In the genomic region with DNA sequence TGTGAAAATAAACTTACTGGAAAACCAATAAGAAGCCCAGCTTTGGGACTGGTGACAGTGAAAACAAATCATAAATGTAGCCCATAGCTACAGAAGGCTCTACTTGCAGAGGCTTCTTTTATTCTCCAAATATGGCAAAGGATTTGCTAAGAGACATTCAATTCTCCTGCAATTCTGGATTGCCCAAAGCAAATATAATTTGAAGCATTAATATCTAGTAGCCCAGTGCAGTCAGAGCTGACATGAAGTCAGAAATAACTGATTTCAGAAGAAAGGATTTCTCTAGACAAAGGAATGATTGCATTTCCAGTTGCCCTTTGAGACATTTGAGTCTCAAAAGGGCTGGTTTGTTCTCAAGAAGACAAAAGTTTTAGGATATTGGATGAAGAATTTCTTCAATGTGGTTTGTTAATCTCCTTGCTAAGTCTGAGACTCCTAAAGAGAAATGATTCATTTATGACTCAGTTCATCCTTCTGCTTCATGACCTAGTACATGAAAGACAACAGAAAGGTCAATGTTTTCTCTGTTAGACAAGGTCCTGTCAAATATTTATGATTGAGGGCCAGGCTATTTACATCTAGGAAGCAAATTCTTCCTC, we compare ENCODE assay signal across 8 cellular contexts. TPM values are rescaled to one million over a fixed set of nuclear protein-coding genes. Genes with fewer than 3 reads are reported as not detected.
DNase-seq lines count a peak whose midpoint lies in the region; TF ChIP-seq lines count a peak whose summit lies in the region.
"Had no signal": no experiment of that assay in that cellular context is flagged by ENCODE, and none has a peak within 500 bp of the region (broad histone marks: within the 10 kb centered on the region; RNA-seq: fewer than 3 reads in every experiment).

No MANE protein-coding gene starts in this region.

- H3K18ac ChIP-seq in trophoblast cell (ENCODE audit: low read length) = no peak overlapping the region

- H3K9me3 ChIP-seq in adrenal gland (replicated peaks in 1 of 3) = no peaks in the 10 kb centered on the region
- no peaks in the 10 kb centered on the region for H3K9me3 ChIP-seq in skeletal muscle tissue (ENCODE audit: control insufficient read depth in 3 of 3, low read length in 3 of 3)
- H3K9me3 ChIP-seq in trophoblast cell (ENCODE audit: insufficient read depth, low read depth, low read length) = no peaks in the 10 kb centered on the region

- H4K91ac ChIP-seq in trophoblast cell (ENCODE audit: low read depth, low read length) = no peak overlapping the region

- intact Hi-C loops in adrenal gland (cut with DNase I) = no loop called here

- TF ChIP-seq POLR2A in adrenal gland (IDR thresholded peaks at IDR 0.05) = no peak

- H2AFZ ChIP-seq in trophoblast cell (ENCODE audit: insufficient read depth, low read length, poor library complexity) = no peak overlapping the region

- no peaks in the 10 kb centered on the region for H3K27me3 ChIP-seq in adrenal gland
- H3K27me3 ChIP-seq in skeletal muscle tissue (ENCODE audit: control insufficient read depth in 3 of 3, insufficient read depth in 3 of 3, low read length in 3 of 3) = no peaks in the 10 kb centered on the region
- H3K27me3 ChIP-seq in trophoblast cell (ENCODE audit: insufficient read depth, low read length) = no peaks in the 10 kb centered on the region

- H3K4me3 ChIP-seq in adrenal gland = no peak overlapping the region
- H3K4me3 ChIP-seq in fibroblast of villous mesenchyme (ENCODE audit: low read depth, low read length) = no peak overlapping the region
- H3K4me3 ChIP-seq in skeletal muscle tissue (ENCODE audit: low read length in 3 of 3) = no peak overlapping the region
- no peak overlapping the region for H3K4me3 ChIP-seq in trophoblast cell (ENCODE audit: low read depth, low read length)

- H2BK12ac ChIP-seq in trophoblast cell (ENCODE audit: low read length) = no peak overlapping the region

- H2BK120ac ChIP-seq in trophoblast cell (ENCODE audit: insufficient read depth, low read length, poor library complexity) = no peak overlapping the region

- peak overlapping the region in 1 of 3 donors; percentile 24 for H3K9ac ChIP-seq in skeletal muscle tissue (ENCODE audit: low read depth in 1 of 3, low read length in 3 of 3)
- H3K9ac ChIP-seq in trophoblast cell (ENCODE audit: low read length) = no peak overlapping the region

- H2AK5ac ChIP-seq in trophoblast cell (ENCODE audit: low read length) = no peak overlapping the region

- H3K23ac ChIP-seq in trophoblast cell (ENCODE audit: low read length) = no peak overlapping the region

- H4K12ac ChIP-seq in trophoblast cell (ENCODE audit: low read depth, low read length) = no peak overlapping the region

- H3K27ac ChIP-seq in adrenal gland = peak overlapping the region in 4 of 5 donors; percentile 43 to 48 (median 44)
- H3K27ac ChIP-seq in skeletal muscle tissue (ENCODE audit: low read depth, low read length) = peak overlapping the region; percentile 4
- no peak overlapping the region for H3K27ac ChIP-seq in trophoblast cell (ENCODE audit: low read depth, low read length)

- no peak overlapping the region for H3K4me2 ChIP-seq in trophoblast cell (ENCODE audit: low read length)

- DNase-seq in HT1080 (ENCODE audit: low read depth) (peak; percentile 83), adrenal gland (no peak), fibroblast of villous mesenchyme (ENCODE audit: low read depth) (peak; percentile 85), COLO668 (lab: John Stamatoyannopoulos, UW; ENCODE audit: unreplicated experiment) (no peak), trophoblast cell (no peak)
- DNase-seq in stimulated activated CD4-positive, alpha-beta T cell treated with anti-CD3 and anti-CD28 coated beads, Interleukin-4, amount 100 ng/mL, for 1 hour = no peak
- DNase-seq: NCI-H345 had no signal

- TF ChIP-seq CTCF in adrenal gland (IDR thresholded peaks at IDR 0.05) (no peak), fibroblast of villous mesenchyme (IDR thresholded peaks at IDR 0.05; ENCODE audit: insufficient read depth, low read depth, low read length) (no peak)

- no peak overlapping the region for H2BK5ac ChIP-seq in trophoblast cell (ENCODE audit: low read depth, low read length, poor library complexity)

- H3K4me1 ChIP-seq in adrenal gland (replicated peaks in 1 of 2) (peaks cover 33 to 47% of the 10 kb centered on the region in 2 donors), skeletal muscle tissue (ENCODE audit: control insufficient read depth in 3 of 3, insufficient read depth in 3 of 3, low read length in 3 of 3) (peaks cover 31 to 66% (median 44%) of the 10 kb centered on the region in 3 donors), trophoblast cell (ENCODE audit: control insufficient read depth in 1 of 2, insufficient read depth in 2 of 2, low read length in 2 of 2) (no peaks in the 10 kb centered on the region)

- H3K36me3 ChIP-seq in adrenal gland (replicated peaks in 1 of 2) (no peaks in the 10 kb centered on the region), skeletal muscle tissue (ENCODE audit: control insufficient read depth in 3 of 3, insufficient read depth in 3 of 3, low read length in 3 of 3) (no peaks in the 10 kb centered on the region), trophoblast cell (ENCODE audit: control insufficient read depth in 1 of 2, insufficient read depth in 2 of 2, low read length in 2 of 2) (no peaks in the 10 kb centered on the region)

- H3K14ac ChIP-seq in trophoblast cell (ENCODE audit: low read length) = no peak overlapping the region

- H3K79me1 ChIP-seq in trophoblast cell (ENCODE audit: low read length) = no peaks in the 10 kb centered on the region

- no peak overlapping the region for H4K8ac ChIP-seq in trophoblast cell (ENCODE audit: low read depth, low read length)

- H3K79me2 ChIP-seq in trophoblast cell (ENCODE audit: control insufficient read depth, insufficient read depth, low read length, poor library complexity) = no peaks in the 10 kb centered on the region

- no peak overlapping the region for H3K4ac ChIP-seq in trophoblast cell (ENCODE audit: low read depth, low read length)

RNA-seq across cellular contexts. Expression of gene PPP1R3C, which starts 27.8 kb away (rescaled TPM):
- total RNA-seq in HT1080 (2014; rRNA removed; shearing (Covaris generic)) = 2.7 and 3.1 TPM in 2 replicates
- 1.3 and 1.8 TPM in 2 replicates for polyA plus RNA-seq in HT1080 (2015; cell fraction: cytosol; rRNA removed)
- 1.2 and 1.9 TPM in 2 replicates for polyA plus RNA-seq in HT1080 (2015; cell fraction: nucleus; rRNA removed)
- total RNA-seq in adrenal gland (10 to 100 TPM; 10.9 to 52.9 (median 22.5) TPM), fibroblast of villous mesenchyme (57.0 and 109 TPM in 2 replicates), skeletal muscle tissue (218 TPM)
- polyA plus RNA-seq in adrenal gland = 10 to 100 TPM in 2 of 3 donors, 1 to 10 TPM in 1; 7.8 to 13.7 (median 11.7) TPM
- 0.08 and 0.14 TPM in 2 replicates for polyA plus RNA-seq in trophoblast cell (2013)

Comparison
In these comparisons a context has a peak if more than half of its experiments do, and no peak if none do; other contexts are left out.
1. DNase-seq: peak in HT1080 (single experiment) and fibroblast of villous mesenchyme (single experiment); none in adrenal gland (0 of 7), COLO668 (single experiment), stimulated activated CD4-positive, alpha-beta T cell treated with anti-CD3 and anti-CD28 coated beads, Interleukin-4, amount 100 ng/mL, for 1 hour (single experiment) and trophoblast cell (0 of 2).